Comparison of ENCODE assay signal across 12 cellular contexts in the genomic region with DNA sequence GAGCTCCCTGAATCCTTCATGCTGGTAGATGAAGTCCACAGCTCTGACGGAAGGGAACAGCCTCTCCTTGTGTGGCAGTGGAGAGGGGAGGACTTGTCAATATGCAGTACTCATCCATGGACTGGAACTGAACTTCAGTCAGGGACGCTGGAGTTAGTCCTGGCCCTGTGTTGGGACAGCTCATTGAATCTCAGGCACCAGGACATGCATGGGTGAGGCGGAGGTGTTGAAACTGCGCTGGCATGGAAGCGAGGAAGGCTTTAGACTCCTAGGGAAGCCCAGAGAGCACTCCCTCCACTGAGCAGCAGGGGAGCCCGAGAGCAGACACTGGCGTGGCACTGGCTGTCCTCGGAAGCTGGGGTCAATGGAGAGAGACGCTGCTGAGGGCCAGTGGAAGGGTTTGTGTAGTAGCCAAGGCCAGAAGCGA.
DNase-seq lines count a peak whose midpoint lies in the region; ATAC-seq and TF ChIP-seq lines count a peak whose summit lies in the region.
"Had no signal": no experiment of that assay in that cellular context is flagged by ENCODE, and none has a peak within 500 bp of the region (broad histone marks: within the 10 kb centered on the region; RNA-seq: fewer than 3 reads in every experiment).

No MANE protein-coding gene starts in this region.

- H3K4me2 ChIP-seq in smooth muscle cell: no peak overlapping the region

- POLR2A ChIA-PET in Panc1 (lab: Charles Lee): no interaction called here

- DNase-seq in NCI-H524 (lab: John Stamatoyannopoulos, UW): peak; percentile 5 to 11
- no peak for DNase-seq in NCI-H524 treated with DMSO at 0.1 percent for 48 hours (lab: John Stamatoyannopoulos, UW)
- no peak for DNase-seq in Panc1 (ENCODE audit: low read depth, low spot score)
- peak in 3 of 5 donors; percentile 30 to 64 (median 57) for DNase-seq in heart left ventricle
- no peak for DNase-seq in smooth muscle cell (lab: John Stamatoyannopoulos, UW; ENCODE audit: unreplicated experiment)
- DNase-seq: AML-193, HCEC 1CT, NCI-H2081 treated with DMSO at 0.1 percent for 48 hours, psoas muscle had no signal

- H3K36me3 ChIP-seq in Panc1 (ENCODE audit: control insufficient read depth, insufficient read depth, low read length): no peaks in the 10 kb centered on the region
- H3K36me3 ChIP-seq in heart left ventricle: no peaks in the 10 kb centered on the region
- H3K36me3 ChIP-seq in smooth muscle cell (ENCODE audit: low read depth): no peaks in the 10 kb centered on the region

- H4K20me1 ChIP-seq in smooth muscle cell (ENCODE audit: low read depth): no peaks in the 10 kb centered on the region

- 31 to 41% (median 38%) methylated on average over 10 of the region's 10 CpGs for WGBS in heart left ventricle, 4 donors
- 47% methylated on average over 10 of the region's 10 CpGs for WGBS in smooth muscle cell (ENCODE audit: low lambda C conversion rate)

- H3K9me3 ChIP-seq in Panc1 (ENCODE audit: control insufficient read depth, insufficient read depth, low read depth, low read length): no peaks in the 10 kb centered on the region
- H3K9me3 ChIP-seq in heart left ventricle: no peaks in the 10 kb centered on the region
- no peaks in the 10 kb centered on the region for H3K9me3 ChIP-seq in smooth muscle cell (replicated peaks; ENCODE audit: low read depth)
- H3K9me3 ChIP-seq: psoas muscle had no signal

- H3K79me2 ChIP-seq in smooth muscle cell (ENCODE audit: low read depth): no peaks in the 10 kb centered on the region

- no peaks in the 10 kb centered on the region for H3K4me1 ChIP-seq in Panc1 (ENCODE audit: control insufficient read depth, insufficient read depth, low read length)
- H3K4me1 ChIP-seq in heart left ventricle: peaks cover 0 to 10% (median 0%) of the 10 kb centered on the region in 12 donors
- no peaks in the 10 kb centered on the region for H3K4me1 ChIP-seq in smooth muscle cell (ENCODE audit: low read depth)
- H3K4me1 ChIP-seq: psoas muscle had no signal

- H3K9ac ChIP-seq in smooth muscle cell (ENCODE audit: low read depth): no peak overlapping the region

- peak; percentile 77 for TF ChIP-seq CTCF in Panc1 (IDR thresholded peaks at IDR 0.05)
- peak in 11 of 12 donors; percentile 30 to 58 (median 45) for TF ChIP-seq CTCF in heart left ventricle (IDR thresholded peaks at IDR 0.05)
- peak; percentile 39 for TF ChIP-seq CTCF in smooth muscle cell (IDR thresholded peaks at IDR 0.05; ENCODE audit: borderline replicate concordance, insufficient read depth, poor library complexity, severe bottlenecking)

- H3K4me3 ChIP-seq in Panc1 (ENCODE audit: low read depth in 2 of 2, low read length in 2 of 2) (no peak overlapping the region), heart left ventricle (no peak overlapping the region), smooth muscle cell (no peak overlapping the region)
- H3K4me3 ChIP-seq: psoas muscle had no signal

- intact Hi-C loops in Panc1 (cut with micrococcal nuclease; ENCODE audit: unreplicated experiment): loop anchor here (5.0 kb wide), 1 partner anchor 47 kb away; no protein-coding TSS in a partner anchor
- intact Hi-C loops in heart left ventricle (cut with DNase I): no loop called here

- no peaks in the 10 kb centered on the region for H3F3A ChIP-seq in smooth muscle cell (ENCODE audit: low read depth)

- CTCF ChIA-PET in Panc1 (lab: Charles Lee): no interaction called here

- BruUV-seq in Panc1 (replicated peaks; lab: Mats Ljungman, UMichigan): no TSS peak

- TF ChIP-seq POLR2A in heart left ventricle (IDR thresholded peaks at IDR 0.05): no peak

- no peaks in the 10 kb centered on the region for H3K27me3 ChIP-seq in Panc1 (ENCODE audit: control insufficient read depth, insufficient read depth, low read length)
- no peaks in the 10 kb centered on the region for H3K27me3 ChIP-seq in heart left ventricle
- peaks cover 3% of the 10 kb centered on the region for H3K27me3 ChIP-seq in smooth muscle cell (ENCODE audit: low read depth)

- in situ Hi-C loops in Panc1 (cut with HindIII; ENCODE audit: low pct_unique_long_range_greater_than_20kb, low sequenced_read_pairs): no loop called here

- no peak overlapping the region for H2AFZ ChIP-seq in smooth muscle cell (ENCODE audit: low read depth)

- ATAC-seq in Panc1 (peak; percentile 86), heart left ventricle (peak; percentile 51 to 87 (median 78)), HG03571 (IDR thresholded peaks at IDR 0.05; ENCODE audit: unreplicated experiment) (no peak), GM18858 (IDR thresholded peaks at IDR 0.05; ENCODE audit: unreplicated experiment) (no peak), HG03045 (IDR thresholded peaks at IDR 0.05; ENCODE audit: unreplicated experiment) (no peak)

- H3K27ac ChIP-seq in Panc1 (ENCODE audit: low read length) (no peak overlapping the region), heart left ventricle (no peak overlapping the region), smooth muscle cell (ENCODE audit: low read depth) (no peak overlapping the region)
- H3K27ac ChIP-seq: psoas muscle had no signal

Comparison
In these comparisons a context has a peak if more than half of its experiments do, and no peak if none do; other contexts are left out.
1. DNase-seq: peak in NCI-H524 (2 of 2) and heart left ventricle (3 of 5); none in NCI-H524 treated with DMSO at 0.1 percent for 48 hours (single experiment), Panc1 (single experiment) and smooth muscle cell (single experiment).
2. ATAC-seq: peak in Panc1 (single experiment) and heart left ventricle (4 of 4); none in HG03571 (single experiment), GM18858 (single experiment) and HG03045 (single experiment).
3. Peak in every context shown above with its lines, with median percentiles within 50 percentile points of each other: CTCF ChIP-seq.